ENCODE assay signal across 8 cellular contexts in the genomic region with DNA sequence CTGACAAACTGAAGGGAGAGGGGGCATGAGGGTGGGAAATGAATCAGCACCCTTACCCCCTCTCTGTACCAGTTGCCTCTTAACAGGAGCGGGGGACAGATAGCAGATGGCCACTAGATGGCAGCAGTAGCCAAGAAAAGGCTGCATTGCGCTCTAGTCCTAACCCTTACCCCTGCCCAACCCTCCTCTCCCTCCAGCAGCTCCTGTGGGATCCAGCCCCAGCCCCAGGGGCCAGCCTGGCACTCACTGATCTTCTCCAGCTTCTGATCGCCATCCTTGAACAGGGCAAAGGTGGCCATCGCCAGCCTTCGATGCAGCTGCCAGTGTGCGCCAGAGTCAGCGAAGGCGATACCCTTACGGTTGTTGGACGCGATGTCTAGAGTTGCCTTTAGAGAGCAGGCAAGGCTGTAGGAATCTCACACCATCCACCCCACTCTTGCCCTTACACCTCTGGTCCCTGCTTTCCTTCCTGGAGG. TPM values are rescaled to one million over a fixed set of nuclear protein-coding genes. Genes with fewer than 3 reads are reported as not detected.
DNase-seq lines count a peak whose midpoint lies in the region; TF ChIP-seq lines count a peak whose summit lies in the region.
"Had no signal": no experiment of that assay in that cellular context is flagged by ENCODE, and none has a peak within 500 bp of the region (broad histone marks: within the 10 kb centered on the region; RNA-seq: fewer than 3 reads in every experiment).

No MANE protein-coding gene starts in this region.

- H2AFZ ChIP-seq in Loucy (ENCODE audit: low read length), result no peak overlapping the region

- no peaks in the 10 kb centered on the region for H3K79me2 ChIP-seq in Loucy (ENCODE audit: insufficient read depth, low read length)

- H3K9me3 ChIP-seq in Loucy (ENCODE audit: insufficient read depth, low read depth, low read length) (no peaks in the 10 kb centered on the region), neutrophil (no peaks in the 10 kb centered on the region), testis (no peaks in the 10 kb centered on the region)

- H3K4me1 ChIP-seq in Loucy (ENCODE audit: insufficient read depth, low read length, poor library complexity, severe bottlenecking) (no peaks in the 10 kb centered on the region), neutrophil (ENCODE audit: control insufficient read depth in 1 of 2, insufficient read depth in 1 of 2, low read depth in 1 of 2, low read length in 1 of 2) (no peaks in the 10 kb centered on the region), testis (peaks cover 8% of the 10 kb centered on the region)

- POLR2A ChIA-PET in RWPE1 (lab: Yijun Ruan, JAX; ENCODE audit: low non-redundant PET), result no interaction called here

- no peaks in the 10 kb centered on the region for H3K9me2 ChIP-seq in Loucy (replicated peaks; ENCODE audit: low read depth, low read length)

- no peaks in the 10 kb centered on the region for H3F3A ChIP-seq in Loucy (ENCODE audit: low read depth)

- H3K27me3 ChIP-seq in Loucy (ENCODE audit: insufficient read depth, low read length, poor library complexity, severe bottlenecking) (no peaks in the 10 kb centered on the region), neutrophil (no peaks in the 10 kb centered on the region), testis (no peaks in the 10 kb centered on the region)

- 74 to 100% methylated on average over 4 to 11 of the region's 11 CpGs for WGBS in testis, 2 donors

- no peak overlapping the region for H3K9ac ChIP-seq in Loucy (ENCODE audit: low read depth, low read length, poor library complexity, severe bottlenecking)

- H3K27ac ChIP-seq in RWPE1 (no peak overlapping the region), neutrophil (no peak overlapping the region), testis (no peak overlapping the region)

- TF ChIP-seq POLR2A in testis (IDR thresholded peaks at IDR 0.05), result no peak

- no peaks in the 10 kb centered on the region for H4K20me1 ChIP-seq in Loucy (ENCODE audit: insufficient read depth, low read length, poor library complexity, severe bottlenecking)

- no peaks in the 10 kb centered on the region for H3K36me3 ChIP-seq in Loucy (ENCODE audit: insufficient read depth, low read length)
- H3K36me3 ChIP-seq in neutrophil, result no peaks in the 10 kb centered on the region
- H3K36me3 ChIP-seq in testis (ENCODE audit: low read depth, missing control alignments), result no peaks in the 10 kb centered on the region

- in situ Hi-C loops in GM13976 (cut with MboI; ENCODE audit: low sequenced_read_pairs, unreplicated experiment), result no loop called here

- H3K4me3 ChIP-seq in Loucy (ENCODE audit: low read length, poor library complexity, severe bottlenecking) (no peak overlapping the region), fibroblast of villous mesenchyme (ENCODE audit: low read depth, low read length) (no peak overlapping the region), neutrophil (ENCODE audit: low read depth in 1 of 2, low read length in 1 of 2) (no peak overlapping the region), testis (no peak overlapping the region)

- no peak overlapping the region for H3K4me2 ChIP-seq in Loucy (ENCODE audit: low read depth, low read length, poor library complexity, severe bottlenecking)

- TF ChIP-seq CTCF in GM13976 (IDR thresholded peaks at IDR 0.05; ENCODE audit: borderline replicate concordance, control extremely low read depth, extremely low read depth, insufficient read depth, missing control alignments) (peak; percentile 76), Loucy (conservative IDR thresholded peaks at IDR 0.05; ENCODE audit: low read length) (peak; percentile 91), RWPE1 (conservative IDR thresholded peaks at IDR 0.05; ENCODE audit: low read depth) (peak; percentile 85), fibroblast of villous mesenchyme (IDR thresholded peaks at IDR 0.05; ENCODE audit: insufficient read depth, low read depth, low read length) (peak; percentile 90), neutrophil (IDR thresholded peaks at IDR 0.05) (peak; percentile 74), testis (IDR thresholded peaks at IDR 0.05) (peak; percentile 77 to 82 (median 77))

- intact Hi-C loops in testis (cut with DNase I; ENCODE audit: low total_unique reads), result loop anchor here (10.0 kb wide), 1 partner anchor 70 kb away; no protein-coding TSS in a partner anchor

- CTCF ChIA-PET in RWPE1 (lab: Yijun Ruan, JAX), result interaction anchor here (0.5 to 3.4 kb wide), 13 partner anchors 11 to 227 kb away, joined by 3 to 43 read pairs (median 4); no protein-coding TSS in a partner anchor

- peak; percentile 86 for DNase-seq in GM13976 (ENCODE audit: low spot score)
- peak; percentile 84 for DNase-seq in RWPE1 (ENCODE audit: low spot score)
- DNase-seq in activated T-helper 1 cell treated with anti-CD3 and anti-CD28 coated beads, Interleukin-2, amount 50 U/mL, for 16 hours (ENCODE audit: low read depth in 1 of 2, low spot score in 1 of 2), result peak; percentile 38 to 53
- peak; percentile 78 for DNase-seq in fibroblast of villous mesenchyme (ENCODE audit: low read depth)
- DNase-seq in testis, result peak; percentile 87

RNA-seq across cellular contexts. Expression of a gene that starts 2.2 kb away (rescaled TPM):
- total RNA-seq in fibroblast of villous mesenchyme (not detected in 2 replicates), testis (10 to 100 TPM; 12.1 to 15.1 TPM)
- 146 TPM for polyA plus RNA-seq in testis (ENCODE audit: insufficient read depth, low read depth, low replicate concordance)
- total RNA-seq: mononuclear cell had no signal

RNA-seq across cellular contexts. Expression of a gene that starts 19.0 kb away (rescaled TPM):
- total RNA-seq in fibroblast of villous mesenchyme, result 14.7 and 17.4 TPM in 2 replicates
- total RNA-seq in testis, result 10 to 100 TPM; 27.1 to 41.9 TPM
- polyA plus RNA-seq in testis (ENCODE audit: insufficient read depth, low read depth, low replicate concordance), result 48.1 TPM

RNA-seq across cellular contexts. Expression of a gene that starts 34.2 kb away (rescaled TPM):
- total RNA-seq in fibroblast of villous mesenchyme, result 5.2 and 5.5 TPM in 2 replicates
- 10 to 100 TPM; 18.3 to 19.2 TPM for total RNA-seq in testis
- polyA plus RNA-seq in testis (ENCODE audit: insufficient read depth, low read depth, low replicate concordance), result 15.0 TPM

Comparison
In these comparisons a context has a peak if more than half of its experiments do, and no peak if none do; other contexts are left out.
1. RNA of a gene that starts 2.2 kb away (total RNA-seq): 12.1 to 15.1 TPM in testis; not detected in fibroblast of villous mesenchyme; every median in the first group is over 10 times any median in the second.
2. Peak in every context shown above with its lines, with median percentiles within 50 percentile points of each other: DNase-seq and CTCF ChIP-seq.